Comparison of ENCODE assay signal across 2 cellular contexts in genomic region chr6:121592261-121592935, GRCh38.
TF ChIP-seq lines count a peak whose summit lies in the region.

No MANE protein-coding gene starts in this region.

TF ChIP-seq in GM23338, 12 proteins besides CTCF, POLR2A, EP300 and RAD21:
- TF ChIP-seq NANOG (IDR thresholded peaks at IDR 0.05; ENCODE audit: borderline replicate concordance) = no peak
- TF ChIP-seq ZNF331 (CRISPR knock-in tag; IDR thresholded peaks at IDR 0.05; ENCODE audit: low read depth) = no peak
- TF ChIP-seq EZH2 (IDR thresholded peaks at IDR 0.05; ENCODE audit: low read depth, unreplicated experiment) = no peak
- TF ChIP-seq CREB1 (CRISPR knock-in tag; IDR thresholded peaks at IDR 0.05; ENCODE audit: low read depth) = no peak
- TF ChIP-seq ZNF114 (CRISPR knock-in tag; IDR thresholded peaks at IDR 0.05) = no peak
- TF ChIP-seq, protein P1, sequence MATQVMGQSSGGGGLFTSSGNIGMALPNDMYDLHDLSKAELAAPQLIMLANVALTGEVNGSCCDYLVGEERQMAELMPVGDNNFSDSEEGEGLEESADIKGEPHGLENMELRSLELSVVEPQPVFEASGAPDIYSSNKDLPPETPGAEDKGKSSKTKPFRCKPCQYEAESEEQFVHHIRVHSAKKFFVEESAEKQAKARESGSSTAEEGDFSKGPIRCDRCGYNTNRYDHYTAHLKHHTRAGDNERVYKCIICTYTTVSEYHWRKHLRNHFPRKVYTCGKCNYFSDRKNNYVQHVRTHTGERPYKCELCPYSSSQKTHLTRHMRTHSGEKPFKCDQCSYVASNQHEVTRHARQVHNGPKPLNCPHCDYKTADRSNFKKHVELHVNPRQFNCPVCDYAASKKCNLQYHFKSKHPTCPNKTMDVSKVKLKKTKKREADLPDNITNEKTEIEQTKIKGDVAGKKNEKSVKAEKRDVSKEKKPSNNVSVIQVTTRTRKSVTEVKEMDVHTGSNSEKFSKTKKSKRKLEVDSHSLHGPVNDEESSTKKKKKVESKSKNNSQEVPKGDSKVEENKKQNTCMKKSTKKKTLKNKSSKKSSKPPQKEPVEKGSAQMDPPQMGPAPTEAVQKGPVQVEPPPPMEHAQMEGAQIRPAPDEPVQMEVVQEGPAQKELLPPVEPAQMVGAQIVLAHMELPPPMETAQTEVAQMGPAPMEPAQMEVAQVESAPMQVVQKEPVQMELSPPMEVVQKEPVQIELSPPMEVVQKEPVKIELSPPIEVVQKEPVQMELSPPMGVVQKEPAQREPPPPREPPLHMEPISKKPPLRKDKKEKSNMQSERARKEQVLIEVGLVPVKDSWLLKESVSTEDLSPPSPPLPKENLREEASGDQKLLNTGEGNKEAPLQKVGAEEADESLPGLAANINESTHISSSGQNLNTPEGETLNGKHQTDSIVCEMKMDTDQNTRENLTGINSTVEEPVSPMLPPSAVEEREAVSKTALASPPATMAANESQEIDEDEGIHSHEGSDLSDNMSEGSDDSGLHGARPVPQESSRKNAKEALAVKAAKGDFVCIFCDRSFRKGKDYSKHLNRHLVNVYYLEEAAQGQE (IDR thresholded peaks at IDR 0.05; ENCODE audit: unreplicated experiment) = no peak
TF ChIP-seq in GM23338: peak in this region for 0.

TF ChIP-seq in SK-N-SH, 30 proteins besides CTCF, POLR2A, EP300 and RAD21:
- TF ChIP-seq JUND (IDR thresholded peaks at IDR 0.05) = no peak
- no peak for TF ChIP-seq FOXM1 (IDR thresholded peaks at IDR 0.05; ENCODE audit: low read depth)
- TF ChIP-seq FOXJ3 (CRISPR knock-in tag; IDR thresholded peaks at IDR 0.05) = no peak
- TF ChIP-seq GATA2 (CRISPR knock-in tag; IDR thresholded peaks at IDR 0.05) = no peak
- no peak for TF ChIP-seq MAX (IDR thresholded peaks at IDR 0.05; ENCODE audit: low read depth)
- no peak for TF ChIP-seq SMC3 (IDR thresholded peaks at IDR 0.05; ENCODE audit: low read depth, low read length)
- TF ChIP-seq FOSL2 (IDR thresholded peaks at IDR 0.05; ENCODE audit: borderline replicate concordance, low read depth) = no peak
- no peak for TF ChIP-seq MEF2A (IDR thresholded peaks at IDR 0.05; ENCODE audit: borderline replicate concordance, low read depth)
- TF ChIP-seq TAF1 (IDR thresholded peaks at IDR 0.05; ENCODE audit: borderline replicate concordance, low read depth, low read length) = no peak
- no peak for TF ChIP-seq YY1 (IDR thresholded peaks at IDR 0.05; ENCODE audit: low read depth)
- TF ChIP-seq EZH2phosphoT487 (IDR thresholded peaks at IDR 0.05; ENCODE audit: borderline replicate concordance, low read depth) = no peak
- TF ChIP-seq SIN3A (IDR thresholded peaks at IDR 0.05; ENCODE audit: borderline replicate concordance, low read depth, low read length) = no peak
- no peak for TF ChIP-seq RCOR1 (IDR thresholded peaks at IDR 0.05; ENCODE audit: low read length)
- no peak for TF ChIP-seq POLR2AphosphoS5 (IDR thresholded peaks at IDR 0.05; ENCODE audit: low read depth, low read length)
- no peak for TF ChIP-seq NFIC (IDR thresholded peaks at IDR 0.05; ENCODE audit: borderline replicate concordance)
- TF ChIP-seq, protein P2, sequence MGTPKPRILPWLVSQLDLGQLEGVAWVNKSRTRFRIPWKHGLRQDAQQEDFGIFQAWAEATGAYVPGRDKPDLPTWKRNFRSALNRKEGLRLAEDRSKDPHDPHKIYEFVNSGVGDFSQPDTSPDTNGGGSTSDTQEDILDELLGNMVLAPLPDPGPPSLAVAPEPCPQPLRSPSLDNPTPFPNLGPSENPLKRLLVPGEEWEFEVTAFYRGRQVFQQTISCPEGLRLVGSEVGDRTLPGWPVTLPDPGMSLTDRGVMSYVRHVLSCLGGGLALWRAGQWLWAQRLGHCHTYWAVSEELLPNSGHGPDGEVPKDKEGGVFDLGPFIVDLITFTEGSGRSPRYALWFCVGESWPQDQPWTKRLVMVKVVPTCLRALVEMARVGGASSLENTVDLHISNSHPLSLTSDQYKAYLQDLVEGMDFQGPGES (IDR thresholded peaks at IDR 0.05; ENCODE audit: low read depth, low read length) = no peak
- TF ChIP-seq ZBTB33 (IDR thresholded peaks at IDR 0.05; ENCODE audit: borderline replicate concordance, low read depth) = no peak
